Comparison of ENCODE assay signal across 28 cellular contexts in the genomic region with DNA sequence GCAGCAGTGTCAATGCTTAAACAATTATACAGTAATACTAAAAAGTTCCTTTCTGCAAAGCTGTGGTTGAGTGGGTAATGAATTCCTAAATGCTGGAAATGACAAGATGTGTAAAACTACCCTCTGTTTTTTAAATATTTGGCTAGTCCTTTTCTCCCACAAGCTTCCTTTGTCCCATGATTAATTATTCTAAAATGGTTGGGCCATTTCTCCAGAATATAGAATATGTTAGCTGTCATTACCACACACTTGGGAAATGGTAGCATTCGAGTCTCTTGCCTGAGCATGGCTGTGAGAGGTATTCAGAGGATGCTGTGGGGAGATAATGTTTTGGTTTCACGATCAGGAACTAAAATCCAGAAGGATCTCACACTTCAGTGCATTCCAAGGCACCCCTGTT.
"Had no signal": no experiment of that assay in that cellular context is flagged by ENCODE, and none has a peak within 500 bp of the region (broad histone marks: within the 10 kb centered on the region; RNA-seq: fewer than 3 reads in every experiment).

No MANE protein-coding gene starts in this region.

- FAIRE-seq: keratinocyte, pancreas had no signal

- H3K4me3 Mint-ChIP-seq: naive thymus-derived CD4-positive, alpha-beta T cell; natural killer cell treated with Interleukin-12 subunit alpha and Interleukin-12 subunit beta and Interleukin-15 and Interleukin-18, amount 100 ng/mL, for 72 hours; neural crest cell; stimulated activated memory B cell treated with anti-CD40 and anti-IgM and Interleukin-4, amounts not matched to agents 10 μg/mL and 1 μg/mL and 100 μg/mL, for 72 hours; stimulated activated naive CD8-positive, alpha-beta T cell treated with anti-CD3 and anti-CD28 coated beads, Interleukin-15, amount 100 ng/mL, for 72 hours; type B pancreatic cell had no signal

- DNase-seq: hippocampal formation; left colon; left lung; lower lobe of right lung; mammary epithelial cell; midbrain; mucosa of descending colon; naive thymus-derived CD4-positive, alpha-beta T cell; nucleus accumbens; pancreas; psoas muscle; right lobe of liver; stimulated activated CD4-positive, alpha-beta T cell treated with anti-CD3 and anti-CD28 coated beads, Interleukin-1b, Interleukin-23, amount 100 ng/mL, for 48 hours; stimulated activated CD4-positive, alpha-beta T cell treated with anti-CD3 and anti-CD28 coated beads, Interleukin-2, amount 100 ng/mL, for 48 hours; stimulated activated CD4-positive, alpha-beta T cell treated with anti-CD3 and anti-CD28 coated beads, Interleukin-4, amount 100 ng/mL, for 4 hours; stimulated activated CD8-positive, alpha-beta memory T cell treated with anti-CD3 and anti-CD28 coated beads, Interleukin-4, amount 100 ng/mL, for 48 hours; stimulated activated naive CD4-positive, alpha-beta T cell treated with Interleukin-2 at 50 U/mL for 16 hours; stimulated activated naive CD8-positive, alpha-beta T cell treated with anti-CD3 and anti-CD28 coated beads, Interleukin-15, amount 100 ng/mL, for 72 hours; substantia nigra; uterus had no signal

- H3K27me3 ChIP-seq: pancreas, right atrium auricular region, right lobe of liver, tibial nerve, uterus had no signal

- H3K4me2 ChIP-seq: smooth muscle cell had no signal

- H3K27me3 Mint-ChIP-seq: stimulated activated memory B cell treated with anti-CD40 and anti-IgM and Interleukin-4, amounts not matched to agents 10 μg/mL and 1 μg/mL and 100 μg/mL, for 72 hours; stimulated activated naive CD8-positive, alpha-beta T cell treated with anti-CD3 and anti-CD28 coated beads, Interleukin-15, amount 100 ng/mL, for 72 hours; type B pancreatic cell had no signal

- H3K27ac ChIP-seq: left lung, lower lobe of right lung, pancreas, psoas muscle, right atrium auricular region, right lobe of liver, tibial nerve, uterus had no signal

- H3K27ac Mint-ChIP-seq: naive thymus-derived CD4-positive, alpha-beta T cell; natural killer cell treated with Interleukin-12 subunit alpha and Interleukin-12 subunit beta and Interleukin-15 and Interleukin-18, amount 100 ng/mL, for 72 hours; stimulated activated memory B cell treated with anti-CD40 and anti-IgM and Interleukin-4, amounts not matched to agents 10 μg/mL and 1 μg/mL and 100 μg/mL, for 72 hours; stimulated activated naive CD8-positive, alpha-beta T cell treated with anti-CD3 and anti-CD28 coated beads, Interleukin-15, amount 100 ng/mL, for 72 hours; type B pancreatic cell had no signal

- H3K4me1 Mint-ChIP-seq: naive thymus-derived CD4-positive, alpha-beta T cell; neural crest cell; stimulated activated memory B cell treated with anti-CD40 and anti-IgM and Interleukin-4, amounts not matched to agents 10 μg/mL and 1 μg/mL and 100 μg/mL, for 72 hours; stimulated activated naive CD8-positive, alpha-beta T cell treated with anti-CD3 and anti-CD28 coated beads, Interleukin-15, amount 100 ng/mL, for 72 hours had no signal

- H3K36me3 Mint-ChIP-seq: natural killer cell treated with Interleukin-12 subunit alpha and Interleukin-12 subunit beta and Interleukin-15 and Interleukin-18, amount 100 ng/mL, for 72 hours; stimulated activated memory B cell treated with anti-CD40 and anti-IgM and Interleukin-4, amounts not matched to agents 10 μg/mL and 1 μg/mL and 100 μg/mL, for 72 hours; type B pancreatic cell had no signal

- H3K4me3 ChIP-seq: left lung, lower lobe of right lung, mucosa of descending colon, pancreas, psoas muscle, right atrium auricular region, right lobe of liver, smooth muscle cell, tibial nerve, uterus had no signal

- H3K4me1 ChIP-seq: left lung, lower lobe of right lung, pancreas, psoas muscle, right atrium auricular region, right lobe of liver, tibial nerve, uterus had no signal

- H3K36me3 ChIP-seq: left lung, lower lobe of right lung, pancreas, right atrium auricular region, right lobe of liver, tibial nerve, uterus had no signal

- ATAC-seq: left colon; left lung; lower lobe of right lung; mucosa of descending colon; naive thymus-derived CD4-positive, alpha-beta T cell; natural killer cell treated with Interleukin-12 subunit alpha and Interleukin-12 subunit beta and Interleukin-15 and Interleukin-18, amount 100 ng/mL, for 72 hours; pancreas; psoas muscle; right lobe of liver; stimulated activated memory B cell treated with anti-CD40 and anti-IgM and Interleukin-4, amounts not matched to agents 10 μg/mL and 1 μg/mL and 100 μg/mL, for 72 hours; stimulated activated naive CD8-positive, alpha-beta T cell treated with anti-CD3 and anti-CD28 coated beads, Interleukin-15, amount 100 ng/mL, for 72 hours had no signal

- H3K9me3 Mint-ChIP-seq: natural killer cell treated with Interleukin-12 subunit alpha and Interleukin-12 subunit beta and Interleukin-15 and Interleukin-18, amount 100 ng/mL, for 72 hours had no signal

- H3K9me3 ChIP-seq: lower lobe of right lung, mucosa of descending colon, pancreas, psoas muscle, right atrium auricular region, right lobe of liver, uterus had no signal
